Comparison of ENCODE assay signal across 14 cellular contexts in genomic region chr1:36988741-36989193, GRCh38. TPM values are rescaled to one million over a fixed set of nuclear protein-coding genes. Genes with fewer than 3 reads are reported as not detected.
DNase-seq lines count a peak whose midpoint lies in the region; TF ChIP-seq lines count a peak whose summit lies in the region.
"Had no signal": no experiment of that assay in that cellular context is flagged by ENCODE, and none has a peak within 500 bp of the region (broad histone marks: within the 10 kb centered on the region; RNA-seq: fewer than 3 reads in every experiment).

No MANE protein-coding gene starts in this region.

- peak; percentile 28 to 64 for DNase-seq in NCI-H2081 (lab: John Stamatoyannopoulos, UW)
- no peak for DNase-seq in NCI-H2081 treated with DMSO at 0.1 percent for 48 hours (lab: John Stamatoyannopoulos, UW)
- peak; percentile 76 for DNase-seq in NCI-H345 (lab: John Stamatoyannopoulos, UW)
- DNase-seq in inferior parietal cortex (ENCODE audit: extremely low spot score) = peak; percentile 39
- DNase-seq in OCI-M1 (lab: John Stamatoyannopoulos, UW) = no peak
- no peak for DNase-seq in NOMO-1 treated with dmso at 0.1 percent for 144 hours (lab: John Stamatoyannopoulos, UW; ENCODE audit: unreplicated experiment)
- DNase-seq in foreskin fibroblast = no peak
- DNase-seq: NCI-H446 had no signal

- no peak overlapping the region for H3K4me3 ChIP-seq in foreskin fibroblast (ENCODE audit: low read depth in 1 of 2, low read length in 2 of 2)
- H3K4me3 ChIP-seq: A549, cardiac muscle cell, suprapubic skin had no signal

- no peak for TF ChIP-seq CTCF in foreskin fibroblast (IDR thresholded peaks at IDR 0.05; ENCODE audit: low read depth, low read length)

- H3K27ac ChIP-seq in temporal lobe (ENCODE audit: low read depth, low read length) = peak overlapping the region; percentile 36
- H3K27ac ChIP-seq: A549, cardiac muscle cell, suprapubic skin had no signal

RNA-seq across cellular contexts. Expression of gene GRIK3, which starts 45.5 kb away (rescaled TPM):
- total RNA-seq in temporal lobe = 34.7 TPM
- total RNA-seq: HT1080; naive thymus-derived CD8-positive, alpha-beta T cell had no signal

Comparison
In these comparisons a context has a peak if more than half of its experiments do, and no peak if none do; other contexts are left out.
1. DNase-seq: peak in NCI-H2081 (2 of 2), NCI-H345 (single experiment) and inferior parietal cortex (single experiment); none in NCI-H2081 treated with DMSO at 0.1 percent for 48 hours (single experiment), OCI-M1 (single experiment), NOMO-1 treated with dmso at 0.1 percent for 144 hours (single experiment) and foreskin fibroblast (0 of 2).